Comparison of ENCODE assay signal across 8 cellular contexts in the genomic region with DNA sequence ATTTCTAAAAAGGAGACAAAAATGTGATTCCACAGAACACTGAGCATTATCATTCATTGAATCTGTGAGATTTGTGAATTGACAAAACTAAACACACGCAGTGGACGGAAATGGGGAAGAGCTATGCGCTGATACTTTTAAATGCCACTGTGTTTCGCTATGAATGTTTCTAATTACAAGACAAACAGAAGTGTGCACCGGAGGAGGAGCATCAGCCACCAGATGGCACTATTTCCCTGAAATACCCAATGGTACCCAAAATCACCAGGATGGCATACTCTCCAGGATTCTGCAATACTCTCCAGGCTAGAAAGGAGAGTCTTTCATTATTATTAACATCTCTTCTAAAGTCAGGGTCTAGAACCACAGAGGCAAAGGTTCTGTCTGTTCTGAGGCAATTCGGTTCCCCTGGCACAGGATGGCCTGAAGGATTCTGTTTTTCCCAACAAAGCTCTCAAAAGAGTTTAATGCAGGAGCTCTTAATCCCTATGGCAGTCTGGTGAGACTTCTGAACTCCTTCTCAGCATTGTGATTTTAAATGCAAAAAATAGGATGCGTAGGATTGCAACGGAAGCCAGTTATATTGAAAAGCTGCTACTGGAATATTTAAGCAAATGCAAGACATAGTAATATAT. TPM values are rescaled to one million over a fixed set of nuclear protein-coding genes. Genes with fewer than 3 reads are reported as not detected.
DNase-seq lines count a peak whose midpoint lies in the region; FAIRE-seq and TF ChIP-seq lines count a peak whose summit lies in the region.

No MANE protein-coding gene starts in this region.

- intact Hi-C loops in activated T-helper 1 cell treated with anti-CD3 and anti-CD28 coated beads, Interleukin-12 subunit alpha, Interleukin-12 subunit beta, Interleukin-2, Interleukin-4 antibody, amounts not matched to agents 30 ng/mL and 10 ng/mL and 1 ng/mL, durations not matched to agents 14 hours and 24 hours and 36 hours (cut with micrococcal nuclease), result loop anchor here (1.0 to 5.0 kb wide), 4 partner anchors 324 to 1517 kb away; no protein-coding TSS in a partner anchor

- no peaks in the 10 kb centered on the region for H3K36me3 Mint-ChIP-seq in activated T-helper 1 cell treated with anti-CD3 and anti-CD28 coated beads, Interleukin-12 subunit alpha, Interleukin-12 subunit beta, Interleukin-2, Interleukin-4 antibody, amounts not matched to agents 30 ng/mL and 10 ng/mL and 1 ng/mL, durations not matched to agents 14 hours and 24 hours and 36 hours (ENCODE audit: low read depth)
- H3K36me3 Mint-ChIP-seq in type B pancreatic cell, result no peaks in the 10 kb centered on the region

- H3K36me3 ChIP-seq in GM23248 (ENCODE audit: low read depth) (no peaks in the 10 kb centered on the region), KMS-11 (ENCODE audit: insufficient read depth) (no peaks in the 10 kb centered on the region), osteoblast (ENCODE audit: insufficient read depth, low read length) (no peaks in the 10 kb centered on the region)

- no peaks in the 10 kb centered on the region for H3K9me2 ChIP-seq in GM23248 (ENCODE audit: insufficient read depth)

- peaks cover 10% of the 10 kb centered on the region for H3K4me1 Mint-ChIP-seq in activated T-helper 1 cell treated with anti-CD3 and anti-CD28 coated beads, Interleukin-12 subunit alpha, Interleukin-12 subunit beta, Interleukin-2, Interleukin-4 antibody, amounts not matched to agents 30 ng/mL and 10 ng/mL and 1 ng/mL, durations not matched to agents 14 hours and 24 hours and 36 hours (ENCODE audit: low read depth)
- H3K4me1 Mint-ChIP-seq in type B pancreatic cell (ENCODE audit: unreplicated experiment), result peaks cover 6% of the 10 kb centered on the region

- H3K27ac ChIP-seq in GM23248 (no peak overlapping the region), KMS-11 (no peak overlapping the region), osteoblast (ENCODE audit: low read depth, low read length) (no peak overlapping the region)

- no peaks in the 10 kb centered on the region for H3F3A ChIP-seq in GM23248 (ENCODE audit: insufficient read depth)

- H3K9me3 ChIP-seq in GM23248 (ENCODE audit: low read depth) (no peaks in the 10 kb centered on the region), osteoblast (ENCODE audit: low read depth, low read length) (no peaks in the 10 kb centered on the region)

- H3K27me3 Mint-ChIP-seq in activated T-helper 1 cell treated with anti-CD3 and anti-CD28 coated beads, Interleukin-12 subunit alpha, Interleukin-12 subunit beta, Interleukin-2, Interleukin-4 antibody, amounts not matched to agents 30 ng/mL and 10 ng/mL and 1 ng/mL, durations not matched to agents 14 hours and 24 hours and 36 hours (ENCODE audit: insufficient read depth), result peaks cover 19% of the 10 kb centered on the region
- peaks cover 26% of the 10 kb centered on the region for H3K27me3 Mint-ChIP-seq in type B pancreatic cell

- H3K79me2 ChIP-seq in GM23248 (ENCODE audit: insufficient read depth), result no peaks in the 10 kb centered on the region
- no peaks in the 10 kb centered on the region for H3K79me2 ChIP-seq in KMS-11 (ENCODE audit: insufficient read depth, low read depth)
- H3K79me2 ChIP-seq in osteoblast (ENCODE audit: insufficient read depth, low read length), result no peaks in the 10 kb centered on the region

- H3K27me3 ChIP-seq in GM23248 (replicated peaks; ENCODE audit: insufficient read depth), result no peaks in the 10 kb centered on the region
- no peaks in the 10 kb centered on the region for H3K27me3 ChIP-seq in KMS-11 (ENCODE audit: insufficient read depth, low read depth)
- peaks cover 21% of the 10 kb centered on the region for H3K27me3 ChIP-seq in osteoblast (ENCODE audit: insufficient read depth, low read length)

- 3 to 4% methylated on average over 8 of the region's 8 CpGs for WGBS in GM23248 (ENCODE audit: low coverage in 1 of 2, low lambda C conversion rate in 2 of 2, missing lambda C conversion rate in 2 of 2), 2 experiments

- 0 out of 2 replicates have a peak overlapping the region, but pooled peaks have one; percentile 47 for H2AFZ ChIP-seq in GM23248
- H2AFZ ChIP-seq in KMS-11 (ENCODE audit: low read depth), result no peak overlapping the region
- H2AFZ ChIP-seq in osteoblast (ENCODE audit: low read length), result no peak overlapping the region

- no peak overlapping the region for H3K9ac ChIP-seq in GM23248
- no peak overlapping the region for H3K9ac ChIP-seq in KMS-11

- no peaks in the 10 kb centered on the region for H3K9me3 Mint-ChIP-seq in activated T-helper 1 cell treated with anti-CD3 and anti-CD28 coated beads, Interleukin-12 subunit alpha, Interleukin-12 subunit beta, Interleukin-2, Interleukin-4 antibody, amounts not matched to agents 30 ng/mL and 10 ng/mL and 1 ng/mL, durations not matched to agents 14 hours and 24 hours and 36 hours
- H3K9me3 Mint-ChIP-seq in type B pancreatic cell, result no peaks in the 10 kb centered on the region

- FAIRE-seq in RCC 7860 (lab: Jason Lieb, UNC), result peak; percentile 55

- H4K20me1 ChIP-seq in GM23248 (ENCODE audit: insufficient read depth) (no peaks in the 10 kb centered on the region), KMS-11 (ENCODE audit: insufficient read depth) (no peaks in the 10 kb centered on the region), osteoblast (ENCODE audit: insufficient read depth, low read length) (no peaks in the 10 kb centered on the region)

- no peak overlapping the region for H3K4me2 ChIP-seq in GM23248 (ENCODE audit: unreplicated experiment)
- no peak overlapping the region for H3K4me2 ChIP-seq in KMS-11
- peak overlapping the region; percentile 38 for H3K4me2 ChIP-seq in osteoblast (ENCODE audit: insufficient read depth, low read length)

- H3K4me3 ChIP-seq in GM23248 (no peak overlapping the region), KMS-11 (IDR thresholded peaks at IDR 0.05; ENCODE audit: insufficient read depth, low read depth, low read length) (no peak overlapping the region), foreskin fibroblast (ENCODE audit: low read depth in 1 of 2, low read length in 2 of 2) (no peak overlapping the region), osteoblast (ENCODE audit: insufficient read depth, low read length) (no peak overlapping the region)

- in situ Hi-C loops in GM23248 (cut with MboI), result loop anchor here (10.0 to 25.0 kb wide), 3 partner anchors 855 to 1780 kb away; no protein-coding TSS in a partner anchor

- H3K4me3 Mint-ChIP-seq in activated T-helper 1 cell treated with anti-CD3 and anti-CD28 coated beads, Interleukin-12 subunit alpha, Interleukin-12 subunit beta, Interleukin-2, Interleukin-4 antibody, amounts not matched to agents 30 ng/mL and 10 ng/mL and 1 ng/mL, durations not matched to agents 14 hours and 24 hours and 36 hours, result no peak overlapping the region
- H3K4me3 Mint-ChIP-seq in type B pancreatic cell, result no peak overlapping the region

- TF ChIP-seq CTCF in KMS-11 (conservative IDR thresholded peaks at IDR 0.05; ENCODE audit: low read depth, low read length) (peak; percentile 84), foreskin fibroblast (IDR thresholded peaks at IDR 0.05; ENCODE audit: low read depth, low read length) (peak; percentile 75), osteoblast (IDR thresholded peaks at IDR 0.05; ENCODE audit: extremely low read depth, low read depth, low read length) (peak; percentile 88), type B pancreatic cell (conservative IDR thresholded peaks at IDR 0.05) (peak; percentile 92)

- H3K4me1 ChIP-seq in GM23248 (ENCODE audit: insufficient read depth) (peaks cover 3% of the 10 kb centered on the region; the same call in 1 of the 2 replicates), KMS-11 (ENCODE audit: low read depth, poor library complexity, severe bottlenecking) (peaks cover 5% of the 10 kb centered on the region), osteoblast (ENCODE audit: insufficient read depth, low read length) (no peaks in the 10 kb centered on the region)

- peak; percentile 84 for DNase-seq in GM03348 (ENCODE audit: low spot score)
- peak; percentile 83 for DNase-seq in GM23248
- DNase-seq in RCC 7860 (ENCODE audit: low spot score), result peak; percentile 33
- DNase-seq in activated T-helper 1 cell treated with anti-CD3 and anti-CD28 coated beads, Interleukin-12 subunit alpha, Interleukin-12 subunit beta, Interleukin-2, Interleukin-4 antibody, amounts not matched to agents 30 ng/mL and 10 ng/mL and 1 ng/mL, durations not matched to agents 14 hours and 24 hours and 36 hours (ENCODE audit: low spot score), result peak; percentile 39
- DNase-seq in foreskin fibroblast, result peak; percentile 63 to 88
- DNase-seq in osteoblast (ENCODE audit: insufficient read length, low spot score, missing footprints), result peak; percentile 65
- peak; percentile 72 for DNase-seq in type B pancreatic cell (ENCODE audit: extremely low spot score, unreplicated experiment)

- no peak overlapping the region for H3K27ac Mint-ChIP-seq in activated T-helper 1 cell treated with anti-CD3 and anti-CD28 coated beads, Interleukin-12 subunit alpha, Interleukin-12 subunit beta, Interleukin-2, Interleukin-4 antibody, amounts not matched to agents 30 ng/mL and 10 ng/mL and 1 ng/mL, durations not matched to agents 14 hours and 24 hours and 36 hours
- no peak overlapping the region for H3K27ac Mint-ChIP-seq in type B pancreatic cell

RNA-seq across cellular contexts. Expression of a gene that starts 13.8 kb away (rescaled TPM):
- 28.2 and 37.1 TPM in 2 replicates for total RNA-seq in GM23248 (2014; rRNA removed; shearing (Covaris generic))
- 32.0 and 34.3 TPM in 2 replicates for polyA plus RNA-seq in GM23248 (2016; fragmentation: Nextera tagmentation; extraction: Ambion mirVana)
- 157 TPM in 2 replicates for total RNA-seq in activated T-helper 1 cell treated with anti-CD3 and anti-CD28 coated beads, Interleukin-12 subunit alpha, Interleukin-12 subunit beta, Interleukin-2, Interleukin-4 antibody, amounts not matched to agents 30 ng/mL and 10 ng/mL and 1 ng/mL, durations not matched to agents 14 hours and 24 hours and 36 hours
- total RNA-seq in osteoblast, result 35.4 and 40.2 TPM in 2 replicates
- 49.9 and 54.4 TPM in 2 replicates for total RNA-seq in type B pancreatic cell (ENCODE audit: low replicate concordance)

Comparison
In these comparisons a context has a peak if more than half of its experiments do, and no peak if none do; other contexts are left out.
1. DNase-seq: peak in every context shown above with its lines; median percentile 84 in GM03348; 83 in GM23248; 76 in foreskin fibroblast; 72 in type B pancreatic cell; 65 in osteoblast; 39 in activated T-helper 1 cell treated with anti-CD3 and anti-CD28 coated beads, Interleukin-12 subunit alpha, Interleukin-12 subunit beta, Interleukin-2, Interleukin-4 antibody, amounts not matched to agents 30 ng/mL and 10 ng/mL and 1 ng/mL, durations not matched to agents 14 hours and 24 hours and 36 hours; 33 in RCC 7860.